22 cellular contexts compared by ENCODE assay signal in the genomic region with DNA sequence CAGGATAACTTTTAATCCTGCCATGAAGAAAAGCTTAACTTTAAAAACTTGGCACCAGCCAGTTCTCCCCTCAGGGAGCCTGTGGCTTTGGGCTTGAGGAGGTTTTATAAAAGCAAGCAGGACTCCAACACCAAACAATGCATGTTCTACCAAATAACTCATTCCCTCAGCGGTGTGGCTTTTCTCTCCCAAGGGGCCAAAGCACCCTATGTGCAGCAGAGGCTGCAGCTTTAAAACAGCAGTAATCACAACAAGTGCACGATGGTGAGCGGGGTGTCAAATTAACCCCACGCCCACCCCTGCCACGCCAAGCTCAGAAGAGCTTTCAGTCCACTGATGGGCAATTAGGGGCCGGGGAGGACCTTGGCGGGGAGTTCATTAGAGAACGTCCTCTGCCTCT.
"Had no signal": no experiment of that assay in that cellular context is flagged by ENCODE, and none has a peak within 500 bp of the region (broad histone marks: within the 10 kb centered on the region; RNA-seq: fewer than 3 reads in every experiment).

No MANE protein-coding gene starts in this region.

- H3K36me3 ChIP-seq: breast epithelium, esophagus squamous epithelium, heart right ventricle, vagina had no signal

- H3K9me3 Mint-ChIP-seq: activated CD4-positive, alpha-beta T cell treated with anti-CD3 and anti-CD28 coated beads, Interleukin-2, amount 10 ng/mL, durations not matched to agents 24 days and 14 days; activated CD8-positive, alpha-beta T cell treated with anti-CD3 and anti-CD28 coated beads for 36 hours; activated naive CD8-positive, alpha-beta T cell treated with anti-CD3 and anti-CD28 coated beads, Interleukin-2, amount 10 ng/mL, durations not matched to agents 7 days and 5 days; activated T-helper 17 cell treated with anti-CD3 and anti-CD28 coated beads, Interleukin-2, amount 50 U/mL, for 72 hours; dendritic cell treated with granulocyte-macrophage colony-stimulating factor and Interleukin-4, amounts not matched to agents 40 ng/mL and 50 ng/mL, for 4 days; effector memory CD8-positive, alpha-beta T cell; nephron progenitor cell had no signal

- H3K4me3 Mint-ChIP-seq: activated CD4-positive, alpha-beta T cell treated with anti-CD3 and anti-CD28 coated beads, Interleukin-2, amount 10 ng/mL, durations not matched to agents 24 days and 14 days; activated CD8-positive, alpha-beta T cell treated with anti-CD3 and anti-CD28 coated beads for 36 hours; activated naive CD8-positive, alpha-beta T cell treated with anti-CD3 and anti-CD28 coated beads, Interleukin-2, amount 10 ng/mL, durations not matched to agents 7 days and 5 days; activated T-helper 17 cell treated with anti-CD3 and anti-CD28 coated beads, Interleukin-2, amount 50 U/mL, for 72 hours; dendritic cell treated with granulocyte-macrophage colony-stimulating factor and Interleukin-4, amounts not matched to agents 40 ng/mL and 50 ng/mL, for 4 days; effector memory CD8-positive, alpha-beta T cell; nephron progenitor cell had no signal

- DNase-seq: activated CD4-positive, alpha-beta T cell treated with anti-CD3 and anti-CD28 coated beads, Interleukin-2, amount 10 ng/mL, durations not matched to agents 24 days and 14 days; activated CD4-positive, CD25-positive, alpha-beta regulatory T cell; activated CD8-positive, alpha-beta T cell treated with anti-CD3 and anti-CD28 coated beads for 36 hours; activated naive CD4-positive, alpha-beta T cell; activated naive CD8-positive, alpha-beta T cell treated with anti-CD3 and anti-CD28 coated beads, Interleukin-2, amount 10 ng/mL, durations not matched to agents 7 days and 5 days; activated T-cell treated with anti-CD3 and anti-CD28 coated beads, Interleukin-2, amount 50 U/mL, for 1 hour; cerebellar nuclear complex; effector memory CD8-positive, alpha-beta T cell; esophagus squamous epithelium; heart right ventricle; nephron progenitor cell; occipital lobe; right cardiac atrium; stimulated activated naive CD8-positive, alpha-beta T cell treated with anti-CD3 and anti-CD28 coated beads, Interleukin-15, Interleukin-2, amounts not matched to agents 100 U/mL and 50 U/mL, for 24 hours; T-helper 1 cell; T-helper 9 cell had no signal

- H3K27ac Mint-ChIP-seq: activated CD4-positive, alpha-beta T cell treated with anti-CD3 and anti-CD28 coated beads, Interleukin-2, amount 10 ng/mL, durations not matched to agents 24 days and 14 days; activated CD8-positive, alpha-beta T cell treated with anti-CD3 and anti-CD28 coated beads for 36 hours; activated naive CD8-positive, alpha-beta T cell treated with anti-CD3 and anti-CD28 coated beads, Interleukin-2, amount 10 ng/mL, durations not matched to agents 7 days and 5 days; activated T-helper 17 cell treated with anti-CD3 and anti-CD28 coated beads, Interleukin-2, amount 50 U/mL, for 72 hours; dendritic cell treated with granulocyte-macrophage colony-stimulating factor and Interleukin-4, amounts not matched to agents 40 ng/mL and 50 ng/mL, for 4 days; effector memory CD8-positive, alpha-beta T cell; nephron progenitor cell had no signal

- H3K4me3 ChIP-seq: breast epithelium, esophagus squamous epithelium, heart right ventricle, lung, skin epidermis, vagina had no signal

- H3K4me1 Mint-ChIP-seq: activated CD4-positive, alpha-beta T cell treated with anti-CD3 and anti-CD28 coated beads, Interleukin-2, amount 10 ng/mL, durations not matched to agents 24 days and 14 days; activated T-helper 17 cell treated with anti-CD3 and anti-CD28 coated beads, Interleukin-2, amount 50 U/mL, for 72 hours had no signal

- H3K27me3 Mint-ChIP-seq: dendritic cell treated with granulocyte-macrophage colony-stimulating factor and Interleukin-4, amounts not matched to agents 40 ng/mL and 50 ng/mL, for 4 days had no signal

- H3K9me3 ChIP-seq: breast epithelium, esophagus squamous epithelium, heart right ventricle, vagina had no signal

- H3K36me3 Mint-ChIP-seq: activated naive CD8-positive, alpha-beta T cell treated with anti-CD3 and anti-CD28 coated beads, Interleukin-2, amount 10 ng/mL, durations not matched to agents 7 days and 5 days had no signal

- ATAC-seq: activated CD8-positive, alpha-beta T cell treated with anti-CD3 and anti-CD28 coated beads for 36 hours; activated T-helper 17 cell treated with anti-CD3 and anti-CD28 coated beads, Interleukin-2, amount 50 U/mL, for 72 hours; effector memory CD8-positive, alpha-beta T cell; heart right ventricle; right cardiac atrium; stimulated activated naive CD8-positive, alpha-beta T cell treated with anti-CD3 and anti-CD28 coated beads, Interleukin-15, Interleukin-2, amounts not matched to agents 100 U/mL and 50 U/mL, for 24 hours had no signal

- H3K27ac ChIP-seq: breast epithelium, esophagus squamous epithelium, skin epidermis, vagina had no signal
